8 cellular contexts compared by ENCODE assay signal in genomic region chr19:45863335-45863839, GRCh38. TPM values are rescaled to one million over a fixed set of nuclear protein-coding genes. Genes with fewer than 3 reads are reported as not detected.
A peak's percentile ranks its signal among the peaks of the same experiment; 100 is the strongest.
DNase-seq lines count a peak whose midpoint lies in the region; ATAC-seq, FAIRE-seq and TF ChIP-seq lines count a peak whose summit lies in the region.

No MANE protein-coding gene starts in this region.

- no peak for FAIRE-seq in HepG2 (lab: Jason Lieb, UNC)

- DNase-seq in activated CD4-positive, alpha-beta T cell treated with anti-CD3 and anti-CD28 coated beads, Interleukin-2, amount 10 ng/mL, durations not matched to agents 7 days and 5 days = no peak
- no peak for DNase-seq in activated CD4-positive, alpha-beta T cell treated with anti-CD3 and anti-CD28 coated beads for 4 hours
- DNase-seq in ascending aorta (ENCODE audit: low spot score in 2 of 2) (no peak), HepG2 (ENCODE audit: low spot score) (no peak)

- POLR2A ChIA-PET in activated CD4-positive, alpha-beta T cell treated with anti-CD3 and anti-CD28 coated beads, Interleukin-2, amount 10 ng/mL, durations not matched to agents 7 days and 5 days (lab: Charles Lee) = interaction anchor here (0.6 to 0.7 kb wide), 3 partner anchors 23 to 925 kb away, joined by 3 read pairs; partner anchors contain the start of genes IRF2BP1 and SLC1A5
- POLR2A ChIA-PET in HepG2 (lab: Yijun Ruan, JAX) = interaction anchor here (0.6 to 13.2 kb wide), 18 partner anchors 9 to 1301 kb away, joined by 3 to 388 read pairs (median 6); partner anchors contain the start of genes CCDC61, DMWD, IRF2BP1 and MYPOP

- no peak for TF ChIP-seq RAD21 in HepG2 (CRISPR knock-in tag; IDR thresholded peaks at IDR 0.05)

- H3K36me3 Mint-ChIP-seq in activated CD4-positive, alpha-beta T cell treated with anti-CD3 and anti-CD28 coated beads, Interleukin-2, amount 10 ng/mL, durations not matched to agents 7 days and 5 days (ENCODE audit: low read depth) = peaks cover 11% of the 10 kb centered on the region

- peak overlapping the region; percentile 84 for H3K4me2 ChIP-seq in HepG2 (ENCODE audit: low read depth, low read length)

- H3K27me3 ChIP-seq in ascending aorta = peaks cover 9% of the 10 kb centered on the region
- no peaks in the 10 kb centered on the region; a peak in 1 of 5 replicates for H3K27me3 ChIP-seq in HepG2 (ENCODE audit: control insufficient read depth in 1 of 2, insufficient read depth in 2 of 2, low read length in 2 of 2)
- peaks cover 28% of the 10 kb centered on the region for H3K27me3 ChIP-seq in thymus (ENCODE audit: control insufficient read depth, insufficient read depth)

- WGBS in HepG2 (ENCODE audit: low lambda C conversion rate) = under 1% methylated on average over 17 of the region's 22 CpGs
- WGBS in thymus = 5% methylated on average over 22 of the region's 22 CpGs

- H3K36me3 ChIP-seq in ascending aorta (peaks cover 6 to 8% of the 10 kb centered on the region in 2 donors), HepG2 (replicated peaks in 1 of 2; ENCODE audit: control insufficient read depth in 1 of 2, insufficient read depth in 2 of 2, low read length in 2 of 2) (peaks cover 3 to 10% of the 10 kb centered on the region in 2 experiments; a peak in 2 of 5 replicates), thymus (ENCODE audit: control insufficient read depth, insufficient read depth) (peaks cover 11% of the 10 kb centered on the region)

- H3K79me2 ChIP-seq in HepG2 (ENCODE audit: insufficient read depth, low read length) = peaks cover 64% of the 10 kb centered on the region

- H3K27me3 Mint-ChIP-seq in activated CD4-positive, alpha-beta T cell treated with anti-CD3 and anti-CD28 coated beads, Interleukin-2, amount 10 ng/mL, durations not matched to agents 7 days and 5 days = peaks cover 29% of the 10 kb centered on the region

- H3K9me3 ChIP-seq in ascending aorta (no peaks in the 10 kb centered on the region), HepG2 (ENCODE audit: low read length) (no peaks in the 10 kb centered on the region), thymus (ENCODE audit: control insufficient read depth) (no peaks in the 10 kb centered on the region)

- CTCF ChIA-PET in activated CD4-positive, alpha-beta T cell treated with anti-CD3 and anti-CD28 coated beads, Interleukin-2, amount 10 ng/mL, durations not matched to agents 7 days and 5 days (lab: Charles Lee) = interaction anchor here (0.8 to 6.7 kb wide), 20 partner anchors 8 to 841 kb away, joined by 3 to 58 read pairs (median 3); partner anchors contain the start of genes GIPR, IRF2BP1, MYPOP and QPCTL
- CTCF ChIA-PET in HepG2 (lab: Yijun Ruan, JAX; ENCODE audit: low intra/inter-chr PET ratio, low total read pairs) = interaction anchor here (1.1 to 5.8 kb wide), 2 partner anchors 20 to 46 kb away, joined by 4 to 263 read pairs; partner anchors contain the start of gene IRF2BP1

- peak overlapping the region; percentile 93 for H3K4me3 Mint-ChIP-seq in activated CD4-positive, alpha-beta T cell treated with anti-CD3 and anti-CD28 coated beads, Interleukin-2, amount 10 ng/mL, durations not matched to agents 7 days and 5 days

- in situ Hi-C loops in HepG2 (cut with HindIII; ENCODE audit: extremely low pct_ligation_motif_present, low pct_unique_long_range_greater_than_20kb) = no loop called here

- H3K4me3 ChIP-seq in ascending aorta (peak overlapping the region; percentile 73 to 88), HepG2 (replicated peaks in 1 of 3; ENCODE audit: insufficient read depth in 1 of 3, low read depth in 2 of 3, low read length in 3 of 3) (peak overlapping the region; percentile 90 to 97 (median 92)), thymus (ENCODE audit: low read length) (peak overlapping the region; percentile 34)

- BruUV-seq in HepG2 (replicated peaks; lab: Mats Ljungman, UMichigan) = no TSS peak

- H3K27ac ChIP-seq in ascending aorta (no peak overlapping the region), HepG2 (ENCODE audit: extremely low read length, insufficient read depth, low read length) (peak overlapping the region; percentile 50), thymus (ENCODE audit: low read depth) (no peak overlapping the region)

- H3K9me3 Mint-ChIP-seq in activated CD4-positive, alpha-beta T cell treated with anti-CD3 and anti-CD28 coated beads, Interleukin-2, amount 10 ng/mL, durations not matched to agents 7 days and 5 days = no peaks in the 10 kb centered on the region

- TF ChIP-seq CTCF in ascending aorta (IDR thresholded peaks at IDR 0.05) (no peak), HepG2 (CRISPR knock-in tag; IDR thresholded peaks at IDR 0.05) (no peak)

- TF ChIP-seq EP300 in HepG2 (IDR thresholded peaks at IDR 0.05; ENCODE audit: low read depth in 2 of 2, low read length in 2 of 2) (no peak; a peak in 1 of 4 replicates), HepG2 (CRISPR knock-in tag; IDR thresholded peaks at IDR 0.05; ENCODE audit: borderline replicate concordance) (no peak)

- H3K27ac Mint-ChIP-seq in activated CD4-positive, alpha-beta T cell treated with anti-CD3 and anti-CD28 coated beads, Interleukin-2, amount 10 ng/mL, durations not matched to agents 7 days and 5 days = peak overlapping the region; percentile 95

- peak in 1 of 2 experiments; percentile 73; a peak in 1 of 4 replicates for TF ChIP-seq POLR2A in HepG2 (IDR thresholded peaks at IDR 0.05; ENCODE audit: insufficient read depth in 1 of 2, low read depth in 2 of 2, low read length in 2 of 2)

- intact Hi-C loops in ascending aorta (cut with DNase I) (loop anchor here (1.0 to 2.0 kb wide), 7 partner anchors 23 to 133 kb away; partner anchors contain the start of genes CCDC61, FBXO46, IRF2BP1 and MYPOP), HepG2 (cut with micrococcal nuclease; ENCODE audit: unreplicated experiment) (loop anchor here (1.0 kb wide), 2 partner anchors 11 to 20 kb away; no protein-coding TSS in a partner anchor)

- H4K20me1 ChIP-seq in HepG2 (ENCODE audit: insufficient read depth, low read length) = 0 out of 2 replicates have a peak, but pooled peaks cover 14% of the 10 kb centered on the region

- H3K4me1 ChIP-seq in ascending aorta (peaks cover 4 to 15% of the 10 kb centered on the region in 2 donors), HepG2 (ENCODE audit: insufficient read depth, low read length) (peaks cover 45% of the 10 kb centered on the region), thymus (ENCODE audit: control insufficient read depth, insufficient read depth, low read length) (no peaks in the 10 kb centered on the region)

- ATAC-seq in HepG2 = peak; percentile 5
- no peak for ATAC-seq in HG03378 (IDR thresholded peaks at IDR 0.05; ENCODE audit: unreplicated experiment)
- no peak for ATAC-seq in GM21447 (IDR thresholded peaks at IDR 0.05; ENCODE audit: unreplicated experiment)
- no peak for ATAC-seq in HG02763 (IDR thresholded peaks at IDR 0.05; ENCODE audit: unreplicated experiment)

- peaks cover 31% of the 10 kb centered on the region for H3K4me1 Mint-ChIP-seq in activated CD4-positive, alpha-beta T cell treated with anti-CD3 and anti-CD28 coated beads, Interleukin-2, amount 10 ng/mL, durations not matched to agents 7 days and 5 days

- peak overlapping the region; percentile 80 for H3K9ac ChIP-seq in HepG2 (ENCODE audit: insufficient read depth, low read depth, low read length)

- no peak overlapping the region for H2AFZ ChIP-seq in HepG2 (ENCODE audit: low read length)

RNA-seq across cellular contexts. Expression of gene SYMPK, which starts 0.4 kb away (rescaled TPM):
- 10 to 100 TPM; 91.0 to 98.0 TPM for total RNA-seq in activated CD4-positive, alpha-beta T cell treated with anti-CD3 and anti-CD28 coated beads, Interleukin-2, amount 10 ng/mL, durations not matched to agents 7 days and 5 days
- total RNA-seq in ascending aorta (103 TPM), HepG2 (2016; rRNA removed; fragmentation: Illumina TruSeq; extraction: Trizol) (19.9 and 21.9 TPM in 2 replicates)
- total RNA-seq in HepG2 (2016; cell fraction: cytosol; rRNA removed; fragmentation: Illumina TruSeq; extraction: Trizol; ENCODE audit: low read depth) = 9.2 and 10.2 TPM in 2 replicates
- 17.2 and 21.4 TPM in 2 replicates for total RNA-seq in HepG2 (2016; cell fraction: insoluble cytoplasmic fraction; rRNA removed; fragmentation: Illumina TruSeq; extraction: Trizol)
- total RNA-seq in HepG2 (2016; cell fraction: membrane; rRNA removed; fragmentation: Illumina TruSeq; extraction: Trizol) = 13.2 and 15.6 TPM in 2 replicates
- total RNA-seq in HepG2 (2016; cell fraction: nucleus; rRNA removed; fragmentation: Illumina TruSeq; extraction: Trizol) = 25.6 and 28.5 TPM in 2 replicates
- polyA plus RNA-seq in HepG2 (2011; rRNA removed) (55.7 and 67.8 TPM in 2 replicates), thymus (151 TPM)
- polyA plus RNA-seq in HepG2 (2011; cell fraction: cytosol; rRNA removed) = 29.9 and 41.2 TPM in 2 replicates
- 174 and 217 TPM in 2 replicates for polyA plus RNA-seq in HepG2 (2011; cell fraction: nucleus; rRNA removed)
- polyA plus RNA-seq in HepG2 (2012) = 38.1 and 46.9 TPM in 2 replicates
- polyA plus RNA-seq in HepG2 (2016; cell fraction: cytosol; fragmentation: Illumina TruSeq; extraction: Trizol; ENCODE audit: low read depth) = 5.0 and 6.1 TPM in 2 replicates
- 26.5 and 39.8 TPM in 2 replicates for polyA plus RNA-seq in HepG2 (2016; cell fraction: insoluble cytoplasmic fraction; fragmentation: Illumina TruSeq; extraction: Trizol; ENCODE audit: low read depth)
- polyA plus RNA-seq in HepG2 (2016; cell fraction: membrane; fragmentation: Illumina TruSeq; extraction: Trizol; ENCODE audit: low read depth) = 10.4 and 10.6 TPM in 2 replicates
- polyA plus RNA-seq in HepG2 (2016; cell fraction: nucleus; fragmentation: Illumina TruSeq; extraction: Trizol; ENCODE audit: insufficient read depth, low read depth) = 86.7 and 87.3 TPM in 2 replicates
- polyA minus RNA-seq in HepG2 (2011; rRNA and poly(A)+ RNA removed; ENCODE audit: low replicate concordance) = 90.3 and 124 TPM in 2 replicates
- 40.3 and 51.8 TPM in 2 replicates for polyA minus RNA-seq in HepG2 (2011; cell fraction: cytosol; rRNA and poly(A)+ RNA removed)
- polyA minus RNA-seq in HepG2 (2011; cell fraction: nucleus; rRNA and poly(A)+ RNA removed) = 40.8 and 43.1 TPM in 2 replicates

RNA-seq across cellular contexts. Expression of gene FOXA3, which starts 0.7 kb away (rescaled TPM):
- total RNA-seq in activated CD4-positive, alpha-beta T cell treated with anti-CD3 and anti-CD28 coated beads, Interleukin-2, amount 10 ng/mL, durations not matched to agents 7 days and 5 days = not detected
- total RNA-seq in ascending aorta (not detected), HepG2 (2016; rRNA removed; fragmentation: Illumina TruSeq; extraction: Trizol) (27.6 and 29.8 TPM in 2 replicates)
- 18.2 and 19.5 TPM in 2 replicates for total RNA-seq in HepG2 (2016; cell fraction: cytosol; rRNA removed; fragmentation: Illumina TruSeq; extraction: Trizol; ENCODE audit: low read depth)
- 27.8 and 29.1 TPM in 2 replicates for total RNA-seq in HepG2 (2016; cell fraction: insoluble cytoplasmic fraction; rRNA removed; fragmentation: Illumina TruSeq; extraction: Trizol)
- total RNA-seq in HepG2 (2016; cell fraction: membrane; rRNA removed; fragmentation: Illumina TruSeq; extraction: Trizol) = 34.4 and 34.7 TPM in 2 replicates
- total RNA-seq in HepG2 (2016; cell fraction: nucleus; rRNA removed; fragmentation: Illumina TruSeq; extraction: Trizol) = 12.7 and 14.6 TPM in 2 replicates
- polyA plus RNA-seq in HepG2 (2011; rRNA removed) (47.6 and 61.6 TPM in 2 replicates), thymus (0.23 TPM)
- 51.9 and 75.3 TPM in 2 replicates for polyA plus RNA-seq in HepG2 (2011; cell fraction: cytosol; rRNA removed)
- 17.5 and 27.3 TPM in 2 replicates for polyA plus RNA-seq in HepG2 (2011; cell fraction: nucleus; rRNA removed)
- 16.1 and 27.5 TPM in 2 replicates for polyA plus RNA-seq in HepG2 (2012)
- 12.4 and 15.4 TPM in 2 replicates for polyA plus RNA-seq in HepG2 (2016; cell fraction: cytosol; fragmentation: Illumina TruSeq; extraction: Trizol; ENCODE audit: low read depth)
- polyA plus RNA-seq in HepG2 (2016; cell fraction: insoluble cytoplasmic fraction; fragmentation: Illumina TruSeq; extraction: Trizol; ENCODE audit: low read depth) = 32.3 and 32.7 TPM in 2 replicates
- 19.9 and 23.8 TPM in 2 replicates for polyA plus RNA-seq in HepG2 (2016; cell fraction: membrane; fragmentation: Illumina TruSeq; extraction: Trizol; ENCODE audit: low read depth)
- polyA plus RNA-seq in HepG2 (2016; cell fraction: nucleus; fragmentation: Illumina TruSeq; extraction: Trizol; ENCODE audit: insufficient read depth, low read depth) = 23.8 and 24.4 TPM in 2 replicates
- 0.42 and 103 TPM in 2 replicates for polyA minus RNA-seq in HepG2 (2011; rRNA and poly(A)+ RNA removed; ENCODE audit: low replicate concordance)
- 27.8 and 30.5 TPM in 2 replicates for polyA minus RNA-seq in HepG2 (2011; cell fraction: cytosol; rRNA and poly(A)+ RNA removed)
- polyA minus RNA-seq in HepG2 (2011; cell fraction: nucleus; rRNA and poly(A)+ RNA removed) = 7.2 and 12.8 TPM in 2 replicates

RNA-seq across cellular contexts. Expression of gene IRF2BP1, which starts 22.6 kb away (rescaled TPM):
- 10 to 100 TPM; 17.5 to 19.1 TPM for total RNA-seq in activated CD4-positive, alpha-beta T cell treated with anti-CD3 and anti-CD28 coated beads, Interleukin-2, amount 10 ng/mL, durations not matched to agents 7 days and 5 days
- 45.7 TPM for total RNA-seq in ascending aorta
- total RNA-seq in HepG2 (2016; rRNA removed; fragmentation: Illumina TruSeq; extraction: Trizol) = 9.7 and 14.3 TPM in 2 replicates
- 2.8 and 3.4 TPM in 2 replicates for total RNA-seq in HepG2 (2016; cell fraction: cytosol; rRNA removed; fragmentation: Illumina TruSeq; extraction: Trizol; ENCODE audit: low read depth)
- 10.5 and 13.6 TPM in 2 replicates for total RNA-seq in HepG2 (2016; cell fraction: insoluble cytoplasmic fraction; rRNA removed; fragmentation: Illumina TruSeq; extraction: Trizol)
- 8.1 and 9.5 TPM in 2 replicates for total RNA-seq in HepG2 (2016; cell fraction: membrane; rRNA removed; fragmentation: Illumina TruSeq; extraction: Trizol)
- 5.7 and 6.8 TPM in 2 replicates for total RNA-seq in HepG2 (2016; cell fraction: nucleus; rRNA removed; fragmentation: Illumina TruSeq; extraction: Trizol)
- polyA plus RNA-seq in HepG2 (2011; rRNA removed) = 4.3 and 6.1 TPM in 2 replicates
- 4.2 and 8.1 TPM in 2 replicates for polyA plus RNA-seq in HepG2 (2011; cell fraction: cytosol; rRNA removed)
- polyA plus RNA-seq in HepG2 (2011; cell fraction: nucleus; rRNA removed) = 6.3 and 6.9 TPM in 2 replicates
- 6.9 and 7.1 TPM in 2 replicates for polyA plus RNA-seq in HepG2 (2012)
- polyA plus RNA-seq in HepG2 (2016; cell fraction: cytosol; fragmentation: Illumina TruSeq; extraction: Trizol; ENCODE audit: low read depth) = 2.7 TPM in 2 replicates
- 13.7 and 14.2 TPM in 2 replicates for polyA plus RNA-seq in HepG2 (2016; cell fraction: insoluble cytoplasmic fraction; fragmentation: Illumina TruSeq; extraction: Trizol; ENCODE audit: low read depth)
- polyA plus RNA-seq in HepG2 (2016; cell fraction: membrane; fragmentation: Illumina TruSeq; extraction: Trizol; ENCODE audit: low read depth) = 5.9 and 6.5 TPM in 2 replicates
- 10.3 and 12.1 TPM in 2 replicates for polyA plus RNA-seq in HepG2 (2016; cell fraction: nucleus; fragmentation: Illumina TruSeq; extraction: Trizol; ENCODE audit: insufficient read depth, low read depth)
- polyA minus RNA-seq in HepG2 (2011; rRNA and poly(A)+ RNA removed; ENCODE audit: low replicate concordance) = 9.0 and 16.6 TPM in 2 replicates
- polyA minus RNA-seq in HepG2 (2011; cell fraction: cytosol; rRNA and poly(A)+ RNA removed) = 10.0 and 10.9 TPM in 2 replicates
- 5.2 and 7.0 TPM in 2 replicates for polyA minus RNA-seq in HepG2 (2011; cell fraction: nucleus; rRNA and poly(A)+ RNA removed)
- polyA plus RNA-seq in thymus = 12.3 TPM

RNA-seq across cellular contexts. Expression of gene MYPOP, which starts 39.0 kb away (rescaled TPM):
- 10 to 100 TPM in 1 of 2 experiments, 1 to 10 TPM in 1; 9.7 to 11.4 TPM for total RNA-seq in activated CD4-positive, alpha-beta T cell treated with anti-CD3 and anti-CD28 coated beads, Interleukin-2, amount 10 ng/mL, durations not matched to agents 7 days and 5 days
- 1.6 TPM for total RNA-seq in ascending aorta
- total RNA-seq in HepG2 (2016; rRNA removed; fragmentation: Illumina TruSeq; extraction: Trizol) = 2.7 TPM in 2 replicates
- total RNA-seq in HepG2 (2016; cell fraction: cytosol; rRNA removed; fragmentation: Illumina TruSeq; extraction: Trizol; ENCODE audit: low read depth) = 4.3 and 5.1 TPM in 2 replicates
- total RNA-seq in HepG2 (2016; cell fraction: insoluble cytoplasmic fraction; rRNA removed; fragmentation: Illumina TruSeq; extraction: Trizol) = 1.9 and 2.9 TPM in 2 replicates
- 9.0 and 9.5 TPM in 2 replicates for total RNA-seq in HepG2 (2016; cell fraction: membrane; rRNA removed; fragmentation: Illumina TruSeq; extraction: Trizol)
- 2.3 and 2.8 TPM in 2 replicates for total RNA-seq in HepG2 (2016; cell fraction: nucleus; rRNA removed; fragmentation: Illumina TruSeq; extraction: Trizol)
- 2.2 and 2.3 TPM in 2 replicates for polyA plus RNA-seq in HepG2 (2011; rRNA removed)
- polyA plus RNA-seq in HepG2 (2011; cell fraction: cytosol; rRNA removed) = 1.5 and 1.6 TPM in 2 replicates
- 5.0 and 5.9 TPM in 2 replicates for polyA plus RNA-seq in HepG2 (2011; cell fraction: nucleus; rRNA removed)
- polyA plus RNA-seq in HepG2 (2012) = 5.1 and 6.0 TPM in 2 replicates
- 21.8 and 22.7 TPM in 2 replicates for polyA plus RNA-seq in HepG2 (2016; cell fraction: cytosol; fragmentation: Illumina TruSeq; extraction: Trizol; ENCODE audit: low read depth)
- polyA plus RNA-seq in HepG2 (2016; cell fraction: insoluble cytoplasmic fraction; fragmentation: Illumina TruSeq; extraction: Trizol; ENCODE audit: low read depth) = 6.5 and 9.2 TPM in 2 replicates
- 27.3 and 32.0 TPM in 2 replicates for polyA plus RNA-seq in HepG2 (2016; cell fraction: membrane; fragmentation: Illumina TruSeq; extraction: Trizol; ENCODE audit: low read depth)
- polyA plus RNA-seq in HepG2 (2016; cell fraction: nucleus; fragmentation: Illumina TruSeq; extraction: Trizol; ENCODE audit: insufficient read depth, low read depth) = 16.7 and 17.0 TPM in 2 replicates
- polyA minus RNA-seq in HepG2 (2011; rRNA and poly(A)+ RNA removed; ENCODE audit: low replicate concordance) = 0.23 and 1.9 TPM in 2 replicates
- polyA minus RNA-seq in HepG2 (2011; cell fraction: cytosol; rRNA and poly(A)+ RNA removed) = 2.7 and 2.8 TPM in 2 replicates
- 2.4 TPM in 2 replicates for polyA minus RNA-seq in HepG2 (2011; cell fraction: nucleus; rRNA and poly(A)+ RNA removed)
- 9.1 TPM for polyA plus RNA-seq in thymus

RNA-seq across cellular contexts. Expression of gene RSPH6A, which starts 48.3 kb away (rescaled TPM):
- total RNA-seq in activated CD4-positive, alpha-beta T cell treated with anti-CD3 and anti-CD28 coated beads, Interleukin-2, amount 10 ng/mL, durations not matched to agents 7 days and 5 days = under 1 TPM; 0.42 to 0.57 TPM
- total RNA-seq in ascending aorta (not detected), HepG2 (2016; rRNA removed; fragmentation: Illumina TruSeq; extraction: Trizol) (0.07 TPM in 1 of 2 replicates, not detected in the other)
- not detected in 2 replicates for total RNA-seq in HepG2 (2016; cell fraction: cytosol; rRNA removed; fragmentation: Illumina TruSeq; extraction: Trizol; ENCODE audit: low read depth)
- 0.11 TPM in 1 of 2 replicates, not detected in the other for total RNA-seq in HepG2 (2016; cell fraction: insoluble cytoplasmic fraction; rRNA removed; fragmentation: Illumina TruSeq; extraction: Trizol)
- not detected in 2 replicates for total RNA-seq in HepG2 (2016; cell fraction: membrane; rRNA removed; fragmentation: Illumina TruSeq; extraction: Trizol)
- 0.31 TPM in 1 of 2 replicates, not detected in the other for total RNA-seq in HepG2 (2016; cell fraction: nucleus; rRNA removed; fragmentation: Illumina TruSeq; extraction: Trizol)
- polyA plus RNA-seq in HepG2 (2011; rRNA removed) (0.03 TPM in 1 of 2 replicates, not detected in the other), thymus (0.14 TPM)
- polyA plus RNA-seq in HepG2 (2011; cell fraction: cytosol; rRNA removed) = not detected in 2 replicates
- 0.45 and 0.59 TPM in 2 replicates for polyA plus RNA-seq in HepG2 (2011; cell fraction: nucleus; rRNA removed)
- polyA plus RNA-seq in HepG2 (2012) = not detected in 2 replicates
- polyA plus RNA-seq in HepG2 (2016; cell fraction: cytosol; fragmentation: Illumina TruSeq; extraction: Trizol; ENCODE audit: low read depth) = not detected in 2 replicates
- not detected in 2 replicates for polyA plus RNA-seq in HepG2 (2016; cell fraction: insoluble cytoplasmic fraction; fragmentation: Illumina TruSeq; extraction: Trizol; ENCODE audit: low read depth)
- not detected in 2 replicates for polyA plus RNA-seq in HepG2 (2016; cell fraction: membrane; fragmentation: Illumina TruSeq; extraction: Trizol; ENCODE audit: low read depth)
- polyA plus RNA-seq in HepG2 (2016; cell fraction: nucleus; fragmentation: Illumina TruSeq; extraction: Trizol; ENCODE audit: insufficient read depth, low read depth) = not detected in 2 replicates
- polyA minus RNA-seq in HepG2 (2011; rRNA and poly(A)+ RNA removed; ENCODE audit: low replicate concordance) = 0.26 and 0.50 TPM in 2 replicates
- not detected in 2 replicates for polyA minus RNA-seq in HepG2 (2011; cell fraction: cytosol; rRNA and poly(A)+ RNA removed)
- polyA minus RNA-seq in HepG2 (2011; cell fraction: nucleus; rRNA and poly(A)+ RNA removed) = 0.26 and 0.99 TPM in 2 replicates

Comparison
In these comparisons a context has a peak if more than half of its experiments do, and no peak if none do; other contexts are left out.
1. H3K4me3 ChIP-seq: peak in every context shown above with its lines; median percentile 92 in HepG2; 80 in ascending aorta; 34 in thymus.
2. RNA of gene FOXA3, which starts 0.7 kb away (total RNA-seq): 12.7 to 34.7 TPM in HepG2; not detected in activated CD4-positive, alpha-beta T cell treated with anti-CD3 and anti-CD28 coated beads, Interleukin-2, amount 10 ng/mL, durations not matched to agents 7 days and 5 days and not detected in ascending aorta (single experiment); every median in the first group is over 10 times any median in the second.